ENCODE assay signal across 34 cellular contexts in the genomic region with DNA sequence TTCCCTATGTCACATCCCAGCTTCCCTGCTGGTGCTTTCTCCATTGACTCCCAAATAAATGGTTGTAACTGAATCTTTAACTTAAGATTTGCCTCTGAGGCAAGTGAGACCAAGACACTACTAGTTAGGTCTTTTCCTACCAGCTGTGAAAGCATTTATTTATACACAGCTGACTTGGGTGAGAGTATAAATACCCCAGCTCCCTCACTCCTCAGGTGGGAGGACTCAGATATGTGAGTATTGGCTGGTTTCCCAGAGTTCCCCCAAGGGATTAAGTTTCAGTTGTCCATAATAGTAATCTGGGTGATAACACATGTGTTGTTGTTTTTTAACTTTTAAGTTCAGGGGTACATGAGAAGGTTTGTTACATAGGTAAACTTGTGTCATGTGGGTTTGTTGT. TPM values are rescaled to one million over a fixed set of nuclear protein-coding genes. Genes with fewer than 3 reads are reported as not detected.
"Had no signal": no experiment of that assay in that cellular context is flagged by ENCODE, and none has a peak within 500 bp of the region (broad histone marks: within the 10 kb centered on the region; RNA-seq: fewer than 3 reads in every experiment).

No MANE protein-coding gene starts in this region.

- H3K4me3 ChIP-seq: MG63, PC-9 had no signal

- H2AFZ ChIP-seq: PC-9 had no signal

- H3K27me3 ChIP-seq: MG63 had no signal

- H3K9me3 ChIP-seq: MG63 had no signal

- H3K36me3 ChIP-seq: MG63 had no signal

- DNase-seq: activated B cell treated with CpG ODN at 0.5 μM for 24 hours; activated CD4-positive, alpha-beta memory T cell treated with anti-CD3 and anti-CD28 coated beads, Interleukin-2, amount 10 ng/mL, durations not matched to agents 7 days and 5 days; activated CD4-positive, alpha-beta T cell treated with anti-CD3 and anti-CD28 coated beads for 4 hours; activated CD4-positive, alpha-beta T cell treated with anti-CD3 and anti-CD28 coated beads, Interleukin-2, amount 50 U/mL, for 1 hour; activated CD4-positive, CD25-positive, alpha-beta regulatory T cell treated with anti-CD3 and anti-CD28 coated beads, Interleukin-2, amount 50 U/mL, for 72 hours; activated CD8-positive, alpha-beta memory T cell treated with anti-CD3 and anti-CD28 coated beads for 24 hours; activated CD8-positive, alpha-beta memory T cell treated with anti-CD3 and anti-CD28 coated beads, Interleukin-2, amount 10 ng/mL, durations not matched to agents 7 days and 5 days; activated CD8-positive, alpha-beta memory T cell treated with anti-CD3 and anti-CD28 coated beads, Interleukin-2, amount 50 U/mL, for 48 hours; activated effector memory CD4-positive, alpha-beta T cell treated with Interleukin-2 at 50 U/mL for 16 hours; activated naive CD4-positive, alpha-beta T cell treated with anti-CD3 and anti-CD28 coated beads, Interleukin-2, amount 10 ng/mL, durations not matched to agents 7 days and 5 days; activated naive CD8-positive, alpha-beta T cell treated with anti-CD3 and anti-CD28 coated beads, Interleukin-2, amount 50 U/mL, for 24 hours; activated T-cell treated with anti-CD3 and anti-CD28 coated beads, Interleukin-2, amount 50 U/mL, for 48 hours; anterior cingulate cortex; central memory CD4-positive, alpha-beta T cell; Karpas-422; KBM-7; MG63; NCI-H1048; NCI-H1436 treated with DMSO at 0.1 percent for 48 hours; NCI-H1694 treated with DMSO at 0.1 percent for 48 hours; NCI-H2029; NCI-H2227 treated with DMSO at 0.1 percent for 48 hours; NCI-H446; NCI-H510A treated with DMSO at 0.1 percent for 48 hours; NCI-H526 treated with DMSO at 0.1 percent for 48 hours; NCI-H82; NK-92 treated with Interleukin-12 subunit alpha and Interleukin-12 subunit beta, amount 100 ng/mL, for 24 hours; PC-9; SW 1271; T-helper 1 cell; T-helper 2 cell; T-helper 9 cell had no signal

- H3K27ac ChIP-seq: PC-9, RWPE1, VCaP had no signal

- ATAC-seq: activated CD8-positive, alpha-beta memory T cell treated with anti-CD3 and anti-CD28 coated beads, Interleukin-2, amount 10 ng/mL, durations not matched to agents 7 days and 5 days; activated naive CD8-positive, alpha-beta T cell treated with anti-CD3 and anti-CD28 coated beads, Interleukin-2, amount 50 U/mL, for 24 hours had no signal

- H3K4me2 ChIP-seq: PC-9 had no signal

RNA-seq across cellular contexts. Expression of a gene that starts 49.8 kb away (rescaled TPM):
- total RNA-seq: activated B cell treated with CpG ODN at 0.5 μM for 24 hours; activated CD4-positive, alpha-beta memory T cell treated with anti-CD3 and anti-CD28 coated beads, Interleukin-2, amount 10 ng/mL, durations not matched to agents 7 days and 5 days; activated CD8-positive, alpha-beta memory T cell treated with anti-CD3 and anti-CD28 coated beads, Interleukin-2, amount 10 ng/mL, durations not matched to agents 7 days and 5 days had no signal
